In the genomic region with DNA sequence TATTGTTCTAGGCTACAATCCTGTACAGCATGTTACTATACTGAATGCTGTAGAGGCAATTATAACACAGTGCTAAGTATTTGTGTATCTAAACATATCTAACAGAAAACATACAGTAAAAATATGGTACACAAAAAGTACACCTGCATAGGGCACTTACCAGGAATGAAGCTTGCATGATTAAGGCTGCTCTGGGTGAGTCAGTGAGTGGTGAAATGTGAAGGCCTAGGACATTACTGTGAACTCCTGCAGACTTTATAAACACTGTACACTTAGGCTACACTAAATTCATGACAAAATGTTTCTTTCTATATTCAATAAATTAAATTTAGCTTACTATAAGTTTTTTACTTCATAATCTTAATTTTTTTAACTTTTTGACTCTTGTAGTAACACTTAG, we compare ENCODE assay signal across 17 cellular contexts.
"Had no signal": no experiment of that assay in that cellular context is flagged by ENCODE, and none has a peak within 500 bp of the region (broad histone marks: within the 10 kb centered on the region; RNA-seq: fewer than 3 reads in every experiment).

No MANE protein-coding gene starts in this region.

- H3K27ac ChIP-seq: cardiac muscle cell, psoas muscle, right lobe of liver, spleen, stomach, thoracic aorta had no signal

- H3K9me3 ChIP-seq: psoas muscle, right lobe of liver, spleen, stomach, thoracic aorta had no signal

- DNase-seq: activated CD4-positive, alpha-beta T cell treated with anti-CD3 and anti-CD28 coated beads, Interleukin-2, amount 10 ng/mL, durations not matched to agents 24 days and 14 days; activated CD4-positive, CD25-positive, alpha-beta regulatory T cell; activated CD8-positive, alpha-beta memory T cell treated with anti-CD3 and anti-CD28 coated beads, Interleukin-2, amount 50 U/mL, for 48 hours; activated CD8-positive, alpha-beta T cell treated with anti-CD3 and anti-CD28 coated beads, Interleukin-2, amount 10 ng/mL, durations not matched to agents 7 days and 5 days; activated gamma-delta T cell; activated T-cell treated with anti-CD3 and anti-CD28 coated beads, Interleukin-2, amount 50 U/mL, for 72 hours; head of caudate nucleus; immature natural killer cell; left colon; psoas muscle; right lobe of liver; spleen; stomach; SW 1271 had no signal

- H3K27me3 ChIP-seq: cardiac muscle cell, right lobe of liver, spleen, stomach had no signal

- H3K4me1 ChIP-seq: spleen, stomach had no signal

- H3K4me3 ChIP-seq: cardiac muscle cell, lung, psoas muscle, right lobe of liver, spleen, stomach, thoracic aorta had no signal
